In the genomic region with DNA sequence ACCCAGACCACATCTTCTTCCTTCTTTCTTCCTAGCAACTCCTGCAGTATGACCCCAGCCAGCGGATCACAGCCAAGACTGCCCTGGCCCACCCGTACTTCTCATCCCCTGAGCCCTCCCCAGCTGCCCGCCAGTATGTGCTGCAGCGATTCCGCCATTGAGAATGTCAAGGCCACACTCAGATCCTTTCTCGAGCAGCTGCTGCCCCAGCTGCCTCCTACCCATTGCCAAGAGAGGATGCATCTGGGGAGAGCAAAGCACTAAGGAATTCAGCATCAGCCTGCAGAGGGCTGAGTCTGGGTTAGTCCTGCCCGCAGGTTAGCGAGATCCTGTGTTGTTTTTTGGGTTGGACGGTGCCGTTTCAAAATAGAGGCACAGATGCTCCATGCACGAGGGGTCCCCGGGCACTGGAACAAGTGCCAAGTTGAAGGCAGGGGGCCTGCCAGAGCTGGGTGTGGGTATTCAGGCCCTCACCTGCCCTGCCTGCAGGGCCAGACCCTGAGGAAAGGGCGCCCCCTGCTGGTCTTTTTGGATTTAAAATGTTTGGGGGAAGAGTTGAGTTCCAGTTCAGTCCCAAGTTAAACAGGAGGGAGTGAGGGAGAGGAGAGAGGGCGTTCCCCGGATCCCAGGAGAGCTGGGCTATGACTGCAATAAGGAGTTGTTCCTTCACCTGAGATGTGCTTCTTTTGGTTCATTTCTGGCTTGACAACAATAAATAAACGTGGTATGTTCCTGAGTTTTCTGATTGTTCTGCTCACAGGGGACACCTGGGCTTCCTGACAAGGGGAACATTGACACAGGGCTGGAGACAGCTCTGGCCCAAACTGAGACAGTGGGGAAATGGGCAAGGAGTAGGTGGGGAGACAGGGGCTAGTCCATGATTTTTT, we compare ENCODE assay signal across 1 cellular context.
TF ChIP-seq lines count a peak whose summit lies in the region.

No MANE protein-coding gene starts in this region.

TF ChIP-seq in K562, 482 proteins besides CTCF, POLR2A, EP300 and RAD21 (continued from another document and continues in another):
- TF ChIP-seq, protein P1, sequence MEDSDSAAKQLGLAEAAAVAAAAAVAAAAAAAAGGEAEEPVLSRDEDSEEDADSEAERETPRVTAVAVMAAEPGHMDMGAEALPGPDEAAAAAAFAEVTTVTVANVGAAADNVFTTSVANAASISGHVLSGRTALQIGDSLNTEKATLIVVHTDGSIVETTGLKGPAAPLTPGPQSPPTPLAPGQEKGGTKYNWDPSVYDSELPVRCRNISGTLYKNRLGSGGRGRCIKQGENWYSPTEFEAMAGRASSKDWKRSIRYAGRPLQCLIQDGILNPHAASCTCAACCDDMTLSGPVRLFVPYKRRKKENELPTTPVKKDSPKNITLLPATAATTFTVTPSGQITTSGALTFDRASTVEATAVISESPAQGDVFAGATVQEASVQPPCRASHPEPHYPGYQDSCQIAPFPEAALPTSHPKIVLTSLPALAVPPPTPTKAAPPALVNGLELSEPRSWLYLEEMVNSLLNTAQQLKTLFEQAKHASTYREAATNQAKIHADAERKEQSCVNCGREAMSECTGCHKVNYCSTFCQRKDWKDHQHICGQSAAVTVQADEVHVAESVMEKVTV (CRISPR knock-in tag; IDR thresholded peaks at IDR 0.05): peak; percentile 91
- TF ChIP-seq HDAC3 (IDR thresholded peaks at IDR 0.05; ENCODE audit: borderline replicate concordance, partially characterized antibody) (no peak), USF2 (CRISPR knock-in tag; IDR thresholded peaks at IDR 0.05) (peak; percentile 4; the same call in 1 of the 2 replicates), XRCC5 (IDR thresholded peaks at IDR 0.05; ENCODE audit: low read depth, low read length) (0 out of 2 replicates have a peak, but pooled peaks have one; percentile 19), HDAC2 (IDR thresholded peaks at IDR 0.05) (no peak), ZNF764 (CRISPR knock-in tag; IDR thresholded peaks at IDR 0.05; ENCODE audit: low read depth) (no peak), SMAD2 (IDR thresholded peaks at IDR 0.05; ENCODE audit: low read depth, low read length) (no peak), ZNF445 (CRISPR knock-in tag; IDR thresholded peaks at IDR 0.05; ENCODE audit: low read depth) (no peak), EWSR1 (IDR thresholded peaks at IDR 0.05; ENCODE audit: borderline replicate concordance, low read depth, partially characterized antibody) (no peak), POLR2AphosphoS5 (IDR thresholded peaks at IDR 0.05; ENCODE audit: control insufficient read depth, insufficient read depth, low read depth, low read length) (no peak), TCF3 (CRISPR knock-in tag; IDR thresholded peaks at IDR 0.05) (no peak), ZNF347 (CRISPR knock-in tag; IDR thresholded peaks at IDR 0.05; ENCODE audit: low read depth) (no peak), EHMT2 (IDR thresholded peaks at IDR 0.05) (no peak), ZNF253 (CRISPR knock-in tag; conservative IDR thresholded peaks at IDR 0.05) (no peak), RBM39 (optimal IDR thresholded peaks at IDR 0.05; ENCODE audit: low read depth, low read length) (no peak), ELK3 (CRISPR knock-in tag; IDR thresholded peaks at IDR 0.05) (no peak), CCNT2 (IDR thresholded peaks at IDR 0.05; ENCODE audit: borderline replicate concordance, extremely low read depth, insufficient read length, low read depth, low read length) (no peak), SIN3B (IDR thresholded peaks at IDR 0.05; ENCODE audit: low read depth) (no peak), E2F5 (CRISPR knock-in tag; IDR thresholded peaks at IDR 0.05) (no peak), PURB (CRISPR knock-in tag; IDR thresholded peaks at IDR 0.05; ENCODE audit: low read depth) (no peak), HMBOX1 (IDR thresholded peaks at IDR 0.05) (peak; percentile 26; the same call in 1 of the 2 replicates), SMC3 (conservative IDR thresholded peaks at IDR 0.05; ENCODE audit: insufficient read depth, low read depth, low read length) (peak; percentile 88), ZFX (CRISPR knock-in tag; IDR thresholded peaks at IDR 0.05) (peak; percentile 31; the same call in 1 of the 2 replicates), ZNF277 (CRISPR knock-in tag; IDR thresholded peaks at IDR 0.05; ENCODE audit: borderline replicate concordance) (no peak), MTA2 (IDR thresholded peaks at IDR 0.05; ENCODE audit: low read depth) (no peak), ZNF830 (CRISPR knock-in tag; IDR thresholded peaks at IDR 0.05) (no peak), BRF2 (IDR thresholded peaks at IDR 0.05; ENCODE audit: borderline replicate concordance, insufficient read depth, insufficient read length) (no peak), ARID2 (IDR thresholded peaks at IDR 0.05) (peak; percentile 94), SMAD1 (IDR thresholded peaks at IDR 0.05; ENCODE audit: low read depth, low read length, partially characterized antibody) (no peak), ILF3 (IDR thresholded peaks at IDR 0.05; ENCODE audit: borderline replicate concordance) (no peak)
- TF ChIP-seq, protein P2, sequence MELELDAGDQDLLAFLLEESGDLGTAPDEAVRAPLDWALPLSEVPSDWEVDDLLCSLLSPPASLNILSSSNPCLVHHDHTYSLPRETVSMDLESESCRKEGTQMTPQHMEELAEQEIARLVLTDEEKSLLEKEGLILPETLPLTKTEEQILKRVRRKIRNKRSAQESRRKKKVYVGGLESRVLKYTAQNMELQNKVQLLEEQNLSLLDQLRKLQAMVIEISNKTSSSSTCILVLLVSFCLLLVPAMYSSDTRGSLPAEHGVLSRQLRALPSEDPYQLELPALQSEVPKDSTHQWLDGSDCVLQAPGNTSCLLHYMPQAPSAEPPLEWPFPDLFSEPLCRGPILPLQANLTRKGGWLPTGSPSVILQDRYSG (tag; conservative IDR thresholded peaks at IDR 0.05; ENCODE audit: low read depth): no peak
- TF ChIP-seq, protein P3, sequence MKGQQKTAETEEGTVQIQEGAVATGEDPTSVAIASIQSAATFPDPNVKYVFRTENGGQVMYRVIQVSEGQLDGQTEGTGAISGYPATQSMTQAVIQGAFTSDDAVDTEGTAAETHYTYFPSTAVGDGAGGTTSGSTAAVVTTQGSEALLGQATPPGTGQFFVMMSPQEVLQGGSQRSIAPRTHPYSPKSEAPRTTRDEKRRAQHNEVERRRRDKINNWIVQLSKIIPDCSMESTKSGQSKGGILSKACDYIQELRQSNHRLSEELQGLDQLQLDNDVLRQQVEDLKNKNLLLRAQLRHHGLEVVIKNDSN (CRISPR knock-in tag; IDR thresholded peaks at IDR 0.05): no peak
- TF ChIP-seq, protein P4, sequence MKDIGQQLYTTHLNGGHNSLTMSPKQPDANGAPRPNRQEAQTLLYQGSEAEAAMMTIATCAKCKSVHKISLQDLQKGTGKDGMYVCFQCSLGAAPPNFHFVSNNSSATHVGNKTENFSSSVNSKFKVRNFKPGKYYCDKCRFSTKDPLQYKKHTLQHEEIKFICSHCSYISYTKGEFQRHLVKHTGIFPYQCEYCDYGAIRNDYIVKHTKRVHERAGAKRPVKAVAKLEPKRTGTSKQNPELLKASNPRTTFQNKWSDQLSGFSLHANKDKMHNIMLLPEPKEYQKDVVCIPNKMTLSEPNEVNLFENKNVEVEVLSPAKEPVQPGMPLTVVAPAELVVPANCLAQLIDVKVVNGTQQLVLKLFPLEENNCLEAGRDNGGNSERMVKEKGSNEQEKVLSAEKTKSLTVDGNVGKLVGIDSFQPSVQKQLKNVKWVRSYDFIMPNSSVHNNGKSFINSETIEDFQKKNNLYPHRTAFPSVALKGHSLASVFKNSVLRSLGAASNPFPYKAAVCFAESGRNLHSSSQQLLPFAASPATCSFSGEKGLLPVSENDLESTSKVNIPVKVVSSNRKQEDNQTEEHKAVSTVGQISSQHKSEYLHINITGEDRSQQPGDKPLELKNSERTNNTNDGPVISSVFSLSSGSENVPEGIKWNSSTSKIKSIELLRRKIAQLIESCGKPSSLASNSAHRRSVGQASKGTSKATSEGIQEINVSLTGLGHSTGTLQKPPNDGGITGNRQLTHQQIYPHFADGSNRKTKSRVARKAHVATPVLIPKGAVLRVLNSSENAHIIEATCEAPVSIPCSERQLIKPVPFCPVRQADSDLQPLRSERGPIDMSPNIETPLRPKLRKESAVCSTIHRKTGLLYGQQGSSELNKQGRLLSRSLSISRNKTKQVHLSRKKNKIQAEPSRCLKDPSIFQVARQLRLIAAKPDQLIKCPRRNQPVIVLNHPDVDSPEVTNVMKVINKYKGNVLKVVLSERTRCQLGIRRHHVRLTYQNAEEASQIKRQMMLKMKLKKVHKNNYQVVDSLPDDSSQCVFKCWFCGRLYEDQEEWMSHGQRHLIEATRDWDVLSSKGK (CRISPR knock-in tag; IDR thresholded peaks at IDR 0.05): no peak
- TF ChIP-seq, protein P5, sequence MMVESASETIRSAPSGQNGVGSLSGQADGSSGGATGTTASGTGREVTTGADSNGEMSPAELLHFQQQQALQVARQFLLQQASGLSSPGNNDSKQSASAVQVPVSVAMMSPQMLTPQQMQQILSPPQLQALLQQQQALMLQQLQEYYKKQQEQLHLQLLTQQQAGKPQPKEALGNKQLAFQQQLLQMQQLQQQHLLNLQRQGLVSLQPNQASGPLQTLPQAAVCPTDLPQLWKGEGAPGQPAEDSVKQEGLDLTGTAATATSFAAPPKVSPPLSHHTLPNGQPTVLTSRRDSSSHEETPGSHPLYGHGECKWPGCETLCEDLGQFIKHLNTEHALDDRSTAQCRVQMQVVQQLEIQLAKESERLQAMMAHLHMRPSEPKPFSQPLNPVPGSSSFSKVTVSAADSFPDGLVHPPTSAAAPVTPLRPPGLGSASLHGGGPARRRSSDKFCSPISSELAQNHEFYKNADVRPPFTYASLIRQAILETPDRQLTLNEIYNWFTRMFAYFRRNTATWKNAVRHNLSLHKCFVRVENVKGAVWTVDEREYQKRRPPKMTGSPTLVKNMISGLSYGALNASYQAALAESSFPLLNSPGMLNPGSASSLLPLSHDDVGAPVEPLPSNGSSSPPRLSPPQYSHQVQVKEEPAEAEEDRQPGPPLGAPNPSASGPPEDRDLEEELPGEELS (CRISPR knock-in tag; IDR thresholded peaks at IDR 0.05; ENCODE audit: borderline replicate concordance): no peak
- TF ChIP-seq, protein P6, sequence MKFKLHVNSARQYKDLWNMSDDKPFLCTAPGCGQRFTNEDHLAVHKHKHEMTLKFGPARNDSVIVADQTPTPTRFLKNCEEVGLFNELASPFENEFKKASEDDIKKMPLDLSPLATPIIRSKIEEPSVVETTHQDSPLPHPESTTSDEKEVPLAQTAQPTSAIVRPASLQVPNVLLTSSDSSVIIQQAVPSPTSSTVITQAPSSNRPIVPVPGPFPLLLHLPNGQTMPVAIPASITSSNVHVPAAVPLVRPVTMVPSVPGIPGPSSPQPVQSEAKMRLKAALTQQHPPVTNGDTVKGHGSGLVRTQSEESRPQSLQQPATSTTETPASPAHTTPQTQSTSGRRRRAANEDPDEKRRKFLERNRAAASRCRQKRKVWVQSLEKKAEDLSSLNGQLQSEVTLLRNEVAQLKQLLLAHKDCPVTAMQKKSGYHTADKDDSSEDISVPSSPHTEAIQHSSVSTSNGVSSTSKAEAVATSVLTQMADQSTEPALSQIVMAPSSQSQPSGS (CRISPR knock-in tag; IDR thresholded peaks at IDR 0.05): no peak
